ENCODE assay signal across 8 cellular contexts in the genomic region with DNA sequence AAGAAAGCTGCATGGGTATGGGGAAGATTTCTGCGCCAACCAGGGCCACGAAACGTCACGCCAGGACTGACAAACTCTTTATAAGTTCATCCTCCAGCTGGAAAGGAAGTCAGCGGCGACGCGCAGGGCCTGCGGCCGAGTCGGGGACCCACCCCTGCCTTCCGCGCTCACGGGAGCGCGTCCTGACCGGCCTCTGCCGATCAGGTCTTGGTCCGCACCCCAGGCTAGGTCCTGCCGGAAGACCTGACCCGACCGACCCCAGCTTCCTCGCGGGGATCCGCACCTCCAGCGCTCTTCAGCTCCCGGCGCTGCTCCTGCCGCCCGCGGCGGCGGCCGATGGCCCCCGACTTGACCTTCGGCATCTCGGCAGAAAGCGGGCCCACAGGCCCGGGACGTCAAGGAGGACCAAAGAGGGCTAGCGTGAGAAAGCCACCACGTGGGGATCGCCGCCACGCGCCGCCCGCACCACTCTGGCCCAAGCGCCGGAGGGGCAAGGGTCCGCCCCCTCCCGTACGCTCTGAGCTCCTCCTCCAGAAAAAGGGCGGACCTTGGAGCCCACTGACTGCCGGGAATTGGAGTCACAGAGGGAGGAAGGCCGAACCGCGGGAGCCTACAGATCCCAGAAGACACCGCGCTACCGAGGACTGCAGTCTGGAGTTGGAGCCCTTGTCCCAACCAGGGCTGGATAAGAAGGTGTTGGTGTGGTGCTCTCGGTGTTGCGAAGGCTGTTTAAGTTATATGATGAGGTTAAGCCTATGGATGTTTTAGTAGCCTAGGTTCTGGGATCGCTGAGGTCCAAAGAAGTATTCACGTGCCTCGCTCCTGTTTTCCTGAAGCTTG. TPM values are rescaled to one million over a fixed set of nuclear protein-coding genes. Genes with fewer than 3 reads are reported as not detected.
A peak's percentile ranks its signal among the peaks of the same experiment; 100 is the strongest.
DNase-seq lines count a peak whose midpoint lies in the region; ATAC-seq and TF ChIP-seq lines count a peak whose summit lies in the region.

TSS of gene DIMT1 (minus strand) at position 495 of the 840 bp plus-strand sequence. CDS start at position 362, 133 bp downstream.

- peak within 1 kb of the TSS; percentile 94 to 97 for H3K27ac Mint-ChIP-seq in natural killer cell treated with Interleukin-12 subunit alpha and Interleukin-12 subunit beta and Interleukin-15 and Interleukin-18, amount 100 ng/mL, for 72 hours

- H3K9me3 Mint-ChIP-seq in natural killer cell treated with Interleukin-12 subunit alpha and Interleukin-12 subunit beta and Interleukin-15 and Interleukin-18, amount 100 ng/mL, for 72 hours: no peaks in the 10 kb centered on the region

- no peaks in the 10 kb centered on the region; the same call in 1 of the 2 replicates for H3K36me3 ChIP-seq in H7 (replicated peaks; ENCODE audit: control insufficient read depth, insufficient read depth, low read length)

- peaks cover 21 to 24% of the 10 kb centered on the region in 2 donors for H3K4me1 Mint-ChIP-seq in natural killer cell treated with Interleukin-12 subunit alpha and Interleukin-12 subunit beta and Interleukin-15 and Interleukin-18, amount 100 ng/mL, for 72 hours (ENCODE audit: low read depth in 2 of 2)

- H3K27me3 ChIP-seq in H7 (ENCODE audit: control insufficient read depth, insufficient read depth, low read length): no peaks in the 10 kb centered on the region

- peak within 1 kb of the TSS; percentile 96 for H3K4me3 ChIP-seq in H7 (ENCODE audit: insufficient read depth, low read depth, low read length)
- peak within 1 kb of the TSS; percentile 94 for H3K4me3 ChIP-seq in fibroblast of pulmonary artery (replicated peaks; ENCODE audit: low read depth, low read length)

- peak within 1 kb of the TSS; percentile 99 for H3K4me3 Mint-ChIP-seq in natural killer cell treated with Interleukin-12 subunit alpha and Interleukin-12 subunit beta and Interleukin-15 and Interleukin-18, amount 100 ng/mL, for 72 hours

- peaks cover 7% of the 10 kb centered on the region for H3K36me3 Mint-ChIP-seq in natural killer cell treated with Interleukin-12 subunit alpha and Interleukin-12 subunit beta and Interleukin-15 and Interleukin-18, amount 100 ng/mL, for 72 hours

- no peak for TF ChIP-seq CTCF in fibroblast of pulmonary artery (IDR thresholded peaks at IDR 0.05; ENCODE audit: low read length, missing control alignments)

- peak; percentile 99 for ATAC-seq in natural killer cell treated with Interleukin-12 subunit alpha and Interleukin-12 subunit beta and Interleukin-15 and Interleukin-18, amount 100 ng/mL, for 72 hours
- ATAC-seq in stimulated activated naive CD8-positive, alpha-beta T cell treated with anti-CD3 and anti-CD28 coated beads, Interleukin-15, Interleukin-2, amounts not matched to agents 100 U/mL and 50 U/mL, for 24 hours: peak; percentile 99

- DNase-seq in ELF-1 (ENCODE audit: low read depth, low spot score): peak; percentile 99
- peak; percentile 95 for DNase-seq in H7
- DNase-seq in M059J (ENCODE audit: low read depth): peak; percentile 97
- DNase-seq in SHP77 (lab: John Stamatoyannopoulos, UW): peak; percentile 96 to 97
- DNase-seq in activated effector memory CD4-positive, alpha-beta T cell treated with Interleukin-2 at 50 U/mL for 16 hours: peak; percentile 86
- DNase-seq in fibroblast of pulmonary artery (ENCODE audit: low read depth): peak; percentile 98
- DNase-seq in natural killer cell treated with Interleukin-12 subunit alpha and Interleukin-12 subunit beta and Interleukin-15 and Interleukin-18, amount 100 ng/mL, for 72 hours (ENCODE audit: low spot score): peak; percentile 97
- peak; percentile 93 for DNase-seq in stimulated activated naive CD8-positive, alpha-beta T cell treated with anti-CD3 and anti-CD28 coated beads, Interleukin-15, Interleukin-2, amounts not matched to agents 100 U/mL and 50 U/mL, for 24 hours

- no peaks in the 10 kb centered on the region for H3K27me3 Mint-ChIP-seq in natural killer cell treated with Interleukin-12 subunit alpha and Interleukin-12 subunit beta and Interleukin-15 and Interleukin-18, amount 100 ng/mL, for 72 hours

RNA-seq across cellular contexts. Expression of gene DIMT1, which starts in this region (rescaled TPM):
- 58.1 and 65.4 TPM in 2 replicates for total RNA-seq in H7 (2014; rRNA removed; shearing (Covaris generic))
- 24.0 and 35.9 TPM in 2 replicates for total RNA-seq in M059J (2014; rRNA removed; shearing (Covaris generic))
- 10 to 100 TPM; 30.8 to 40.4 TPM for total RNA-seq in natural killer cell treated with Interleukin-12 subunit alpha and Interleukin-12 subunit beta and Interleukin-15 and Interleukin-18, amount 100 ng/mL, for 72 hours

Comparison
In these comparisons a context has a peak if more than half of its experiments do, and no peak if none do; other contexts are left out.
1. Peak in every context shown above with its lines: DNase-seq, ATAC-seq and H3K4me3 ChIP-seq.